In genomic region chr12:111105294-111105693, GRCh38 we compare ENCODE assay signal across 3 cellular contexts.
A peak's percentile ranks its signal among the peaks of the same experiment; 100 is the strongest.
TF ChIP-seq lines count a peak whose summit lies in the region.

No MANE protein-coding gene starts in this region.

TF ChIP-seq in K562, 482 proteins besides CTCF, POLR2A, EP300 and RAD21 (continues in another document):
- 0 out of 2 replicates have a peak, but pooled peaks have one; percentile 6 for TF ChIP-seq BHLHE40 (IDR thresholded peaks at IDR 0.05; ENCODE audit: low read length)
- TF ChIP-seq PBX2 (CRISPR knock-in tag; IDR thresholded peaks at IDR 0.05; ENCODE audit: low read depth), result no peak
- no peak for TF ChIP-seq PBX2 (tag; conservative IDR thresholded peaks at IDR 0.05; ENCODE audit: low read depth)
- peak; percentile 33; the same call in 1 of the 2 replicates for TF ChIP-seq NFE2 (IDR thresholded peaks at IDR 0.05; ENCODE audit: low read depth)
- TF ChIP-seq LEF1 (IDR thresholded peaks at IDR 0.05), result no peak
- TF ChIP-seq ZNF316 (IDR thresholded peaks at IDR 0.05), result 0 out of 2 replicates have a peak, but pooled peaks have one; percentile 26
- no peak for TF ChIP-seq TFE3 (CRISPR knock-in tag; IDR thresholded peaks at IDR 0.05)
- no peak for TF ChIP-seq ZNF764 (CRISPR knock-in tag; IDR thresholded peaks at IDR 0.05; ENCODE audit: low read depth)
- no peak for TF ChIP-seq SAFB2 (IDR thresholded peaks at IDR 0.05; ENCODE audit: borderline replicate concordance, low read depth, low read length, severe bottlenecking)
- TF ChIP-seq TCFL5 (CRISPR knock-in tag; conservative IDR thresholded peaks at IDR 0.05), result no peak
- peak; percentile 46 for TF ChIP-seq C11orf30 (IDR thresholded peaks at IDR 0.05; ENCODE audit: low read depth)
- TF ChIP-seq MAFG (tag; conservative IDR thresholded peaks at IDR 0.05), result peak; percentile 34; the same call in 1 of the 2 replicates
- TF ChIP-seq MEIS2 (IDR thresholded peaks at IDR 0.05; ENCODE audit: partially characterized antibody), result no peak
- no peak for TF ChIP-seq EHMT2 (IDR thresholded peaks at IDR 0.05)
- no peak for TF ChIP-seq SLC30A9 (CRISPR knock-in tag; IDR thresholded peaks at IDR 0.05)
- TF ChIP-seq HLTF (IDR thresholded peaks at IDR 0.05), result no peak
- no peak for TF ChIP-seq ETS1 (conservative IDR thresholded peaks at IDR 0.05; ENCODE audit: control insufficient read depth, low read depth, low read length)
- no peak for TF ChIP-seq ZNF785 (CRISPR knock-in tag; IDR thresholded peaks at IDR 0.05)
- TF ChIP-seq ZFP36 (IDR thresholded peaks at IDR 0.05; ENCODE audit: low read depth, low read length, partially characterized antibody), result no peak
- TF ChIP-seq ZNF436 (CRISPR knock-in tag; IDR thresholded peaks at IDR 0.05), result no peak

TF ChIP-seq in HepG2, 621 proteins besides CTCF, POLR2A, EP300 and RAD21:
- TF ChIP-seq ZNF329 (CRISPR knock-in tag; IDR thresholded peaks at IDR 0.05; ENCODE audit: low read depth) (no peak), ZNF468 (CRISPR knock-in tag; IDR thresholded peaks at IDR 0.05) (no peak), ZBTB25 (CRISPR knock-in tag; IDR thresholded peaks at IDR 0.05) (no peak), FOSL2 (CRISPR knock-in tag; IDR thresholded peaks at IDR 0.05) (peak; percentile 32; the same call in 1 of the 2 replicates), NFE2L2 (IDR thresholded peaks at IDR 0.05; ENCODE audit: low read length) (peak; percentile 10; the same call in 1 of the 2 replicates), FLYWCH1 (CRISPR knock-in tag; IDR thresholded peaks at IDR 0.05) (no peak)

TF ChIP-seq in SK-N-SH treated with all-trans-retinoic acid at 6 μM for 48 hours, 23 proteins besides CTCF, POLR2A, EP300 and RAD21:
- TF ChIP-seq TOX (CRISPR knock-in tag; IDR thresholded peaks at IDR 0.05; ENCODE audit: borderline replicate concordance) (no peak), ISL1 (CRISPR knock-in tag; IDR thresholded peaks at IDR 0.05) (no peak), GLIS3 (CRISPR knock-in tag; IDR thresholded peaks at IDR 0.05) (no peak), ZNF70 (CRISPR knock-in tag; IDR thresholded peaks at IDR 0.05) (no peak), TSHZ2 (CRISPR knock-in tag; IDR thresholded peaks at IDR 0.05) (no peak), POU6F1 (CRISPR knock-in tag; IDR thresholded peaks at IDR 0.05; ENCODE audit: borderline replicate concordance, low read depth) (no peak), CSDC2 (CRISPR knock-in tag; IDR thresholded peaks at IDR 0.05) (no peak), OSR1 (CRISPR knock-in tag; IDR thresholded peaks at IDR 0.05) (no peak), ZFP30 (CRISPR knock-in tag; IDR thresholded peaks at IDR 0.05) (no peak)
TF ChIP-seq in SK-N-SH treated with all-trans-retinoic acid at 6 μM for 48 hours: peak in this region for 0.
